In the genomic region with DNA sequence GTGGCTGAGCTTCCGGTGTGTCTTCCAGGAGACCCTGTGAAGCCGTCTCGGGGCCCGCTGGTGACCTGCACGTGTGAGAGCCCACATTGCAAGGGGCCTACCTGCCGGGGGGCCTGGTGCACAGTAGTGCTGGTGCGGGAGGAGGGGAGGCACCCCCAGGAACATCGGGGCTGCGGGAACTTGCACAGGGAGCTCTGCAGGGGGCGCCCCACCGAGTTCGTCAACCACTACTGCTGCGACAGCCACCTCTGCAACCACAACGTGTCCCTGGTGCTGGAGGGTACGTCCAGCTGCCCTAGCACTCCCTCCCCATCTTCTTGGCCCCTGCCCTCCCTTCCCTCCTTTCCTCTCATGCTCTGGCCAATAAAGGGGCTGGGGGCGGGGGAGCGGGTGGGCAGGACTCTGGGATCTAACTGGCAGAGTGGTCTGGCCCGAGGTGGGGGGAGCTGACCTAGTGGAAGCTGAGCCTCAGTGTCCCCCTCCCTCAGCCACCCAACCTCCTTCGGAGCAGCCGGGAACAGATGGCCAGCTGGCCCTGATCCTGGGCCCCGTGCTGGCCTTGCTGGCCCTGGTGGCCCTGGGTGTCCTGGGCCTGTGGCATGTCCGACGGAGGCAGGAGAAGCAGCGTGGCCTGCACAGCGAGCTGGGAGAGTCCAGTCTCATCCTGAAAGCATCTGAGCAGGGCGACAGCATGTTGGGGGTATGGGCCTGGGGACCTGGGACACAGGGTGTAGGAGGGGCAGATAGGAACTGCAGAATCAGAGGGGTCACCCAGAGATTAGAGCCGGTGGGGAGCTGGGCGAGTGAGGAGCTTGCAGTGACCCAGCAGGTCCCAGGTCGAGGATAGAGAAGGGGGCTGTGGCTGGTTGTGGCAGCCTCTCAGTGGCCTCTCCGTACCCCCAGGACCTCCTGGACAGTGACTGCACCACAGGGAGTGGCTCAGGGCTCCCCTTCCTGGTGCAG, we compare ENCODE assay signal across 15 cellular contexts. TPM values are rescaled to one million over a fixed set of nuclear protein-coding genes. Genes with fewer than 3 reads are reported as not detected.
DNase-seq lines count a peak whose midpoint lies in the region; ATAC-seq and TF ChIP-seq lines count a peak whose summit lies in the region.
"Had no signal": no experiment of that assay in that cellular context is flagged by ENCODE, and none has a peak within 500 bp of the region (broad histone marks: within the 10 kb centered on the region; RNA-seq: fewer than 3 reads in every experiment).

No MANE protein-coding gene starts in this region.

- H3K9me3 ChIP-seq in H9 (ENCODE audit: control insufficient read depth, low read depth, low read length), result no peaks in the 10 kb centered on the region
- no peaks in the 10 kb centered on the region for H3K9me3 ChIP-seq in thyroid gland

- DNase-seq in H9 (peak; percentile 74), WTC11 (ENCODE audit: low spot score) (peak; percentile 71), iPS-NIHi11 (ENCODE audit: low spot score) (peak; percentile 65), thyroid gland (no peak), epidermal melanocyte (ENCODE audit: insufficient read length, low spot score) (no peak), SW 1271 (lab: John Stamatoyannopoulos, UW) (no peak)
- DNase-seq: activated CD4-positive, alpha-beta T cell treated with anti-CD3 and anti-CD28 coated beads, Interleukin-2, amount 50 U/mL, for 48 hours; activated gamma-delta T cell treated with Interleukin-2 at 50 U/mL for 16 hours; Calu3; NCI-H524; stimulated activated CD4-positive, alpha-beta T cell treated with anti-CD3 and anti-CD28 coated beads, Interleukin-1b, Interleukin-23, amount 100 ng/mL, for 48 hours; stimulated activated naive CD4-positive, alpha-beta T cell had no signal

- no peaks in the 10 kb centered on the region for H3K27me3 ChIP-seq in H9 (ENCODE audit: insufficient read depth, low read length)
- no peaks in the 10 kb centered on the region for H3K27me3 ChIP-seq in thyroid gland

- no peak overlapping the region for H3K4me2 ChIP-seq in H9 (ENCODE audit: insufficient read depth, insufficient read length, low read length)

- H3K4me3 Mint-ChIP-seq in H9, result no peak overlapping the region
- no peak overlapping the region for H3K4me3 Mint-ChIP-seq in WTC11
- H3K4me3 Mint-ChIP-seq: central memory CD8-positive, alpha-beta T cell had no signal

- H4K8ac ChIP-seq in H9 (replicated peaks; ENCODE audit: insufficient read length, low read depth, low read length), result no peak overlapping the region

- H2BK120ac ChIP-seq in H9 (ENCODE audit: low read depth, low read length, poor library complexity, severe bottlenecking), result no peak overlapping the region

- POLR2A ChIA-PET in WTC11 (lab: Charles Lee), result interaction anchor here (1.0 kb wide), 1 partner anchor 19 kb away, joined by 3 read pairs; no protein-coding TSS in a partner anchor

- peak; percentile 63 for TF ChIP-seq CTCF in H9 (conservative IDR thresholded peaks at IDR 0.05)
- TF ChIP-seq CTCF in WTC11 (IDR thresholded peaks at IDR 0.05), result peak; percentile 48; the same call in 1 of the 2 replicates
- TF ChIP-seq CTCF in thyroid gland (IDR thresholded peaks at IDR 0.05), result no peak

- no peaks in the 10 kb centered on the region for H3K4me1 ChIP-seq in H9 (ENCODE audit: insufficient read depth, low read length)
- peaks cover 15 to 35% of the 10 kb centered on the region in 2 donors for H3K4me1 ChIP-seq in thyroid gland

- ATAC-seq in WTC11, result peak; percentile 62
- no peak for ATAC-seq in GM19467 (IDR thresholded peaks at IDR 0.05; ENCODE audit: unreplicated experiment)

- H3K27ac ChIP-seq in H9 (ENCODE audit: insufficient read length, low read depth, low read length) (no peak overlapping the region), thyroid gland (peak overlapping the region in 2 of 3 donors; percentile 38 to 69)

- H3K36me3 Mint-ChIP-seq in H9 (ENCODE audit: insufficient read depth in 1 of 3, low read depth in 3 of 3) (no peaks in the 10 kb centered on the region), WTC11 (no peaks in the 10 kb centered on the region)

- no peak overlapping the region for H2AK5ac ChIP-seq in H9 (ENCODE audit: insufficient read length, low read length)

- peak overlapping the region in 1 of 3 experiments; percentile 95; a peak in 1 of 7 replicates for H3K27ac Mint-ChIP-seq in H9
- H3K27ac Mint-ChIP-seq in WTC11, result no peak overlapping the region

- H3K14ac ChIP-seq in H9 (ENCODE audit: insufficient read depth, low read length), result no peak overlapping the region

- no peaks in the 10 kb centered on the region for H3K79me1 ChIP-seq in H9 (ENCODE audit: insufficient read depth, low read depth, low read length, poor library complexity, severe bottlenecking)

- H3K9me3 Mint-ChIP-seq in H9, result no peaks in the 10 kb centered on the region
- no peaks in the 10 kb centered on the region for H3K9me3 Mint-ChIP-seq in WTC11
- H3K9me3 Mint-ChIP-seq: central memory CD8-positive, alpha-beta T cell had no signal

- no peaks in the 10 kb centered on the region for H3K23me2 ChIP-seq in H9 (ENCODE audit: insufficient read length, low read depth, low read length, poor library complexity, severe bottlenecking)

- H3K4me3 ChIP-seq in thyroid gland (replicated peaks in 1 of 3), result peak overlapping the region in 1 of 3 donors; percentile 9

- H2BK5ac ChIP-seq in H9 (ENCODE audit: insufficient read length, low read length), result no peak overlapping the region

- no peaks in the 10 kb centered on the region for H3K79me2 ChIP-seq in H9 (ENCODE audit: insufficient read depth, low read length)

- WGBS in H9 (ENCODE audit: extremely low coverage, insufficient read length, low lambda C conversion rate), result no CpG with 5 or more reads among the region's 30 CpGs
- 76 to 78% methylated on average over 27 to 29 of the region's 30 CpGs for WGBS in thyroid gland, 2 donors

- CTCF ChIA-PET in WTC11 (lab: Charles Lee), result interaction anchor here (0.6 to 5.5 kb wide), 51 partner anchors 9 to 523 kb away, joined by 3 to 143 read pairs (median 4); partner anchors contain the start of genes ACVR1B, ANKRD33, ATG101 and SMIM41

- H3K23ac ChIP-seq in H9 (ENCODE audit: insufficient read length, low read depth, low read length), result no peak overlapping the region

- H3K4me1 Mint-ChIP-seq in H9 (peaks cover 13 to 25% of the 10 kb centered on the region in 2 experiments), WTC11 (peaks cover 18% of the 10 kb centered on the region)
- H3K4me1 Mint-ChIP-seq: central memory CD8-positive, alpha-beta T cell had no signal

- no peaks in the 10 kb centered on the region for H4K20me1 ChIP-seq in H9 (ENCODE audit: control insufficient read depth, insufficient read depth, insufficient read length)

- no peak for TF ChIP-seq POLR2A in thyroid gland (IDR thresholded peaks at IDR 0.05)

- no peak overlapping the region for H3K18ac ChIP-seq in H9 (ENCODE audit: insufficient read length, low read depth, low read length)

- no peak overlapping the region for H2BK20ac ChIP-seq in H9 (ENCODE audit: low read depth, low read length, poor library complexity, severe bottlenecking)

- no peak overlapping the region for H4K91ac ChIP-seq in H9 (ENCODE audit: insufficient read length, low read depth, low read length)

- H2AFZ ChIP-seq in H9 (ENCODE audit: low read length), result no peak overlapping the region

- H2BK12ac ChIP-seq in H9 (ENCODE audit: insufficient read length, low read depth, low read length), result no peak overlapping the region

- H3K4ac ChIP-seq in H9 (ENCODE audit: low read depth, low read length), result no peak overlapping the region

- H4K5ac ChIP-seq in H9 (ENCODE audit: insufficient read length, low read depth, low read length), result no peak overlapping the region

- H3K27me3 Mint-ChIP-seq in H9 (ENCODE audit: low read depth), result peaks cover 20% of the 10 kb centered on the region
- peaks cover 27% of the 10 kb centered on the region for H3K27me3 Mint-ChIP-seq in WTC11 (ENCODE audit: low read depth)

- no peak overlapping the region for H3T11ph ChIP-seq in H9 (ENCODE audit: low read length)

- peaks cover 0 to 3% of the 10 kb centered on the region in 2 donors for H3K36me3 ChIP-seq in thyroid gland

- H3K56ac ChIP-seq in H9 (ENCODE audit: insufficient read length, low read depth, low read length), result no peak overlapping the region

- H3K9ac ChIP-seq in H9 (ENCODE audit: extremely low read depth, insufficient read length, low read length), result no peak overlapping the region

- H2BK15ac ChIP-seq in H9 (ENCODE audit: low read depth, low read length), result no peak overlapping the region

- intact Hi-C loops in thyroid gland (cut with DNase I), result no loop called here

RNA-seq across cellular contexts. Expression of gene ACVRL1, which starts 6.0 kb away (rescaled TPM):
- total RNA-seq in H9 (2021), result not detected in 2 replicates
- 0.64 to 1.5 TPM (median 0.98 TPM) in 3 replicates for total RNA-seq in WTC11 (2021)
- total RNA-seq in thyroid gland, result 100 to 1,000 TPM in 2 of 4 donors, 10 to 100 TPM in 2; 61.9 to 133 (median 84.2) TPM
- total RNA-seq: Calu3 had no signal

RNA-seq across cellular contexts. Expression of gene ANKRD33, which starts 25.4 kb away (rescaled TPM):
- 0.61 and 0.81 TPM in 2 replicates for total RNA-seq in H9 (2021)
- total RNA-seq in WTC11 (2021), result 1.7 to 2.3 TPM (median 2.0 TPM) in 3 replicates
- total RNA-seq in thyroid gland, result not detected
- total RNA-seq: Calu3, kidney epithelial cell had no signal

RNA-seq across cellular contexts. Expression of gene ACVR1B, which starts 38.1 kb away (rescaled TPM):
- total RNA-seq in H9 (2021) (15.6 and 16.3 TPM in 2 replicates), WTC11 (2021) (20.9 to 24.1 TPM (median 22.3 TPM) in 3 replicates), thyroid gland (10 to 100 TPM; 13.7 to 19.9 (median 19.2) TPM)

Comparison
In these comparisons a context has a peak if more than half of its experiments do, and no peak if none do; other contexts are left out.
1. DNase-seq: peak in H9 (single experiment), WTC11 (single experiment) and iPS-NIHi11 (single experiment); none in thyroid gland (0 of 2), epidermal melanocyte (single experiment) and SW 1271 (0 of 2).
2. CTCF ChIP-seq: peak in H9 (single experiment) and WTC11 (single experiment); none in thyroid gland (0 of 6).
3. RNA of gene ACVRL1, which starts 6.0 kb away (total RNA-seq): 61.9 to 133 TPM in thyroid gland; 0.64 to 1.5 TPM in WTC11 and not detected in H9; every median in the first group is over 10 times any median in the second.